In genomic region chr6:87653074-87653962, GRCh38 we compare ENCODE assay signal across 19 cellular contexts.
DNase-seq lines count a peak whose midpoint lies in the region; ATAC-seq lines count a peak whose summit lies in the region.
"Had no signal": no experiment of that assay in that cellular context is flagged by ENCODE, and none has a peak within 500 bp of the region (broad histone marks: within the 10 kb centered on the region; RNA-seq: fewer than 3 reads in every experiment).

No MANE protein-coding gene starts in this region.

- CTCF ChIA-PET in activated naive CD4-positive, alpha-beta T cell treated with anti-CD3 and anti-CD28 coated beads, Interleukin-2, amount 10 ng/mL, durations not matched to agents 7 days and 5 days (lab: Charles Lee), result no interaction called here

- DNase-seq in activated naive CD4-positive, alpha-beta T cell treated with anti-CD3 and anti-CD28 coated beads, Interleukin-2, amount 10 ng/mL, durations not matched to agents 7 days and 5 days, result no peak
- no peak for DNase-seq in activated naive CD4-positive, alpha-beta T cell treated with anti-CD3 and anti-CD28 coated beads, Interleukin-2, amount 50 U/mL, for 16 hours
- DNase-seq in NCI-H82 treated with DMSO at 0.1 percent for 48 hours (lab: John Stamatoyannopoulos, UW; ENCODE audit: unreplicated experiment) (peak; percentile 76), NCI-H2227 (lab: John Stamatoyannopoulos, UW; ENCODE audit: unreplicated experiment) (no peak), NCI-H2029 (lab: John Stamatoyannopoulos, UW) (no peak)
- DNase-seq in central memory CD4-positive, alpha-beta T cell, result peak; percentile 27
- DNase-seq: colonic mucosa; COR-L47; KBM-7; left colon; MV-4-11; NCI-H2081; NCI-H748 treated with DMSO at 0.1 percent for 48 hours; right cardiac atrium; stimulated activated CD4-positive, alpha-beta T cell treated with anti-CD3 and anti-CD28 coated beads, Interleukin-15, amount 100 ng/mL, for 24 hours; T1000; uterus had no signal

- H3K9me3 Mint-ChIP-seq in activated naive CD4-positive, alpha-beta T cell treated with anti-CD3 and anti-CD28 coated beads, Interleukin-2, amount 10 ng/mL, durations not matched to agents 7 days and 5 days, result no peaks in the 10 kb centered on the region

- peak overlapping the region; percentile 64 for H3K27ac Mint-ChIP-seq in activated naive CD4-positive, alpha-beta T cell treated with anti-CD3 and anti-CD28 coated beads, Interleukin-2, amount 10 ng/mL, durations not matched to agents 7 days and 5 days

- H3K4me3 Mint-ChIP-seq in activated naive CD4-positive, alpha-beta T cell treated with anti-CD3 and anti-CD28 coated beads, Interleukin-2, amount 10 ng/mL, durations not matched to agents 7 days and 5 days, result no peak overlapping the region

- H3K4me1 Mint-ChIP-seq in activated naive CD4-positive, alpha-beta T cell treated with anti-CD3 and anti-CD28 coated beads, Interleukin-2, amount 10 ng/mL, durations not matched to agents 7 days and 5 days, result peaks cover 42% of the 10 kb centered on the region

- peaks cover 36% of the 10 kb centered on the region for H3K36me3 Mint-ChIP-seq in activated naive CD4-positive, alpha-beta T cell treated with anti-CD3 and anti-CD28 coated beads, Interleukin-2, amount 10 ng/mL, durations not matched to agents 7 days and 5 days

- H3K27me3 Mint-ChIP-seq in activated naive CD4-positive, alpha-beta T cell treated with anti-CD3 and anti-CD28 coated beads, Interleukin-2, amount 10 ng/mL, durations not matched to agents 7 days and 5 days, result no peaks in the 10 kb centered on the region

- ATAC-seq in GM21825 (IDR thresholded peaks at IDR 0.05; ENCODE audit: unreplicated experiment) (no peak), HG03565 (IDR thresholded peaks at IDR 0.05; ENCODE audit: unreplicated experiment) (no peak)
- ATAC-seq: left colon, right cardiac atrium had no signal

Comparison
In these comparisons a context has a peak if more than half of its experiments do, and no peak if none do; other contexts are left out.
1. DNase-seq: peak in NCI-H82 treated with DMSO at 0.1 percent for 48 hours (single experiment) and central memory CD4-positive, alpha-beta T cell (single experiment); none in activated naive CD4-positive, alpha-beta T cell treated with anti-CD3 and anti-CD28 coated beads, Interleukin-2, amount 10 ng/mL, durations not matched to agents 7 days and 5 days (single experiment), activated naive CD4-positive, alpha-beta T cell treated with anti-CD3 and anti-CD28 coated beads, Interleukin-2, amount 50 U/mL, for 16 hours (single experiment), NCI-H2227 (single experiment) and NCI-H2029 (single experiment).